Comparison of ENCODE assay signal across 9 cellular contexts in the genomic region with DNA sequence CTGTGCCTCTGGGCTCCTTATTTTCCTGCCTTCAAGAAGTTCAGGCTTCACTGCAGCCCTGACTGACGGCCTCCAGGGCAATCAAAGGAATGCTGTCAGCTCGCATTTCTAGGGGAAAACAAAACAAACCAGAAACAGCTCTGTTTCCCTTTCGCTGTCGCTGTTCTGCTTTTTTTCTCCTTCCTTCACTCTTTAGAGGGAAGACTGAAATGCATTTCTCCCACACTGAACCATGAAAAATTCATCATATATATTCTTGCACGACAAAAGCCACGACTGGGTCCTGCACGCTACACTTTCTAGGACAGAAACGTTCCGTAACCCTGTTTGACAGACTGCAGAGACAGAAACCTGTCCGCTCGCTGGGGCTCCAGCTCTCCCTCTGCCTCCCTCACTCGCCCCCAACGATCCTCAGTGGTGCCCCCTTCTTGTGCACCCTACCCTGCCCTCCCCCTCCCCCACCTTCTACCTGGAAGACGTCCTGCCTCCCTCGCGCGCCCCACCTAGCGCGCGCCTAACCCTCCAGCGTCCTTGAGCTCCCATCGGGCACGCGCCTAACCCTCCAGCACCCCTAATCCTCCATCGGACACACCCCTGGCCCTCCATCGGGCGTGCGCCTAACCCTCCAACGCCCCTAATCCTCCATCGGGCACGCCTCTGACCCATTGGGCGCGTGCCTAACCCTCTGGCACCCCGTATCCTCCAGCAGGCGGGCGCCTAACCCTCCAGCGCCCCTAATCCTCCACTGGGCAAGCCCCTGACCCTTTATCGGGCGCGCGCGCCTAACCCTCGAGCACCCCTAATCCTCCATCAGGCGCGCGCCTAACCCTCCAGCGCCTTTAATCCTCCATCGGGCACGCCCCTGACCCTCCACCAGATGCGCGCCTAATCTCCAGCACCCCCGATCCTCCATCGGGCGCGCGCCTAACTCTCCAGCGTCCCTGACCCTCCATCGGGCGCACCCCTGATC. TPM values are rescaled to one million over a fixed set of nuclear protein-coding genes. Genes with fewer than 3 reads are reported as not detected.
DNase-seq lines count a peak whose midpoint lies in the region; ATAC-seq and TF ChIP-seq lines count a peak whose summit lies in the region.
"Had no signal": no experiment of that assay in that cellular context is flagged by ENCODE, and none has a peak within 500 bp of the region (broad histone marks: within the 10 kb centered on the region; RNA-seq: fewer than 3 reads in every experiment).

No MANE protein-coding gene starts in this region.

- no peaks in the 10 kb centered on the region for H3K9me3 ChIP-seq in prostate gland
- peaks cover 0 to 6% (median 0%) of the 10 kb centered on the region in 3 donors for H3K9me3 ChIP-seq in gastroesophageal sphincter

- H3K36me3 ChIP-seq in prostate gland (no peaks in the 10 kb centered on the region), gastroesophageal sphincter (no peaks in the 10 kb centered on the region)

- POLR2A ChIA-PET in activated CD4-positive, alpha-beta memory T cell treated with anti-CD3 and anti-CD28 coated beads, Interleukin-2, amount 10 ng/mL, durations not matched to agents 7 days and 5 days (lab: Charles Lee) = no interaction called here

- H3K4me1 Mint-ChIP-seq in activated CD4-positive, alpha-beta memory T cell treated with anti-CD3 and anti-CD28 coated beads, Interleukin-2, amount 10 ng/mL, durations not matched to agents 7 days and 5 days = peaks cover 21% of the 10 kb centered on the region
- H3K4me1 Mint-ChIP-seq in glutamatergic neuron (ENCODE audit: low read depth, unreplicated experiment) = no peaks in the 10 kb centered on the region

- DNase-seq in NCI-H510A (lab: John Stamatoyannopoulos, UW) (peak; percentile 8), NCI-H510A treated with DMSO at 0.1 percent for 48 hours (lab: John Stamatoyannopoulos, UW) (no peak), glutamatergic neuron (peak; percentile 32), prostate gland (ENCODE audit: low spot score) (no peak), OCI-M1 (lab: John Stamatoyannopoulos, UW) (no peak)
- no peak for DNase-seq in activated CD4-positive, alpha-beta memory T cell treated with anti-CD3 and anti-CD28 coated beads, Interleukin-2, amount 10 ng/mL, durations not matched to agents 7 days and 5 days

- ATAC-seq in gastroesophageal sphincter (no peak), GM21423 (IDR thresholded peaks at IDR 0.05; ENCODE audit: unreplicated experiment) (no peak)

- peak overlapping the region; percentile 41 for H3K4me3 Mint-ChIP-seq in activated CD4-positive, alpha-beta memory T cell treated with anti-CD3 and anti-CD28 coated beads, Interleukin-2, amount 10 ng/mL, durations not matched to agents 7 days and 5 days
- H3K4me3 Mint-ChIP-seq in glutamatergic neuron (ENCODE audit: unreplicated experiment) = peak overlapping the region; percentile 94

- H3K27ac Mint-ChIP-seq in activated CD4-positive, alpha-beta memory T cell treated with anti-CD3 and anti-CD28 coated beads, Interleukin-2, amount 10 ng/mL, durations not matched to agents 7 days and 5 days = no peak overlapping the region
- H3K27ac Mint-ChIP-seq in glutamatergic neuron (ENCODE audit: unreplicated experiment) = no peak overlapping the region
- H3K27ac Mint-ChIP-seq: CD4-positive, CD25-positive, alpha-beta regulatory T cell had no signal

- no peaks in the 10 kb centered on the region for H3K36me3 Mint-ChIP-seq in activated CD4-positive, alpha-beta memory T cell treated with anti-CD3 and anti-CD28 coated beads, Interleukin-2, amount 10 ng/mL, durations not matched to agents 7 days and 5 days (ENCODE audit: low read depth)
- H3K36me3 Mint-ChIP-seq in glutamatergic neuron (ENCODE audit: unreplicated experiment) = no peaks in the 10 kb centered on the region
- H3K36me3 Mint-ChIP-seq: CD4-positive, CD25-positive, alpha-beta regulatory T cell had no signal

- H3K9me3 Mint-ChIP-seq in activated CD4-positive, alpha-beta memory T cell treated with anti-CD3 and anti-CD28 coated beads, Interleukin-2, amount 10 ng/mL, durations not matched to agents 7 days and 5 days = no peaks in the 10 kb centered on the region
- H3K9me3 Mint-ChIP-seq in glutamatergic neuron (ENCODE audit: unreplicated experiment) = no peaks in the 10 kb centered on the region

- peak overlapping the region; percentile 23 to 35 for H3K4me3 ChIP-seq in prostate gland
- peak overlapping the region in 1 of 2 donors; percentile 14 for H3K4me3 ChIP-seq in gastroesophageal sphincter

- CTCF ChIA-PET in activated CD4-positive, alpha-beta memory T cell treated with anti-CD3 and anti-CD28 coated beads, Interleukin-2, amount 10 ng/mL, durations not matched to agents 7 days and 5 days (lab: Charles Lee) = no interaction called here

- H3K27ac ChIP-seq in prostate gland = no peak overlapping the region
- no peak overlapping the region for H3K27ac ChIP-seq in gastroesophageal sphincter

- intact Hi-C loops in prostate gland (cut with DNase I) = no loop called here

- 56% methylated on average over 59 of the region's 59 CpGs for WGBS in prostate gland
- 33 to 34% methylated on average over 27 to 50 of the region's 59 CpGs for WGBS in gastroesophageal sphincter (ENCODE audit: low coverage in 1 of 2), 2 donors

- no peak for TF ChIP-seq CTCF in glutamatergic neuron (IDR thresholded peaks at IDR 0.05; ENCODE audit: partially characterized antibody, unreplicated experiment)
- no peak for TF ChIP-seq CTCF in prostate gland (IDR thresholded peaks at IDR 0.05)
- TF ChIP-seq CTCF in gastroesophageal sphincter (IDR thresholded peaks at IDR 0.05) = no peak

- peaks cover 47% of the 10 kb centered on the region for H3K27me3 Mint-ChIP-seq in activated CD4-positive, alpha-beta memory T cell treated with anti-CD3 and anti-CD28 coated beads, Interleukin-2, amount 10 ng/mL, durations not matched to agents 7 days and 5 days
- peaks cover 2% of the 10 kb centered on the region for H3K27me3 Mint-ChIP-seq in glutamatergic neuron (ENCODE audit: unreplicated experiment)

- no peaks in the 10 kb centered on the region for H3K27me3 ChIP-seq in prostate gland (replicated peaks; ENCODE audit: insufficient read depth)
- H3K27me3 ChIP-seq in gastroesophageal sphincter = peaks cover 67% of the 10 kb centered on the region

- TF ChIP-seq POLR2A in prostate gland (IDR thresholded peaks at IDR 0.05) = no peak
- no peak for TF ChIP-seq POLR2A in gastroesophageal sphincter (IDR thresholded peaks at IDR 0.05)

- H3K4me1 ChIP-seq in prostate gland (replicated peaks) (no peaks in the 10 kb centered on the region), gastroesophageal sphincter (peaks cover 0 to 9% (median 0%) of the 10 kb centered on the region in 3 donors)

- no peak for TF ChIP-seq EP300 in gastroesophageal sphincter (IDR thresholded peaks at IDR 0.05)

RNA-seq across cellular contexts. Expression of a gene that starts 37.1 kb away (rescaled TPM):
- total RNA-seq in activated CD4-positive, alpha-beta memory T cell treated with anti-CD3 and anti-CD28 coated beads, Interleukin-2, amount 10 ng/mL, durations not matched to agents 7 days and 5 days = not detected
- total RNA-seq in glutamatergic neuron (ENCODE audit: unreplicated experiment) (not detected), prostate gland (under 1 TPM in 1 of 2 donors, not detected in 1; 0.36 TPM), gastroesophageal sphincter (under 1 TPM in 1 of 4 donors, not detected in 3; 0.08 TPM)
- total RNA-seq: CD4-positive, CD25-positive, alpha-beta regulatory T cell had no signal

Comparison
In these comparisons a context has a peak if more than half of its experiments do, and no peak if none do; other contexts are left out.
1. DNase-seq: peak in NCI-H510A (single experiment) and glutamatergic neuron (single experiment); none in NCI-H510A treated with DMSO at 0.1 percent for 48 hours (single experiment), activated CD4-positive, alpha-beta memory T cell treated with anti-CD3 and anti-CD28 coated beads, Interleukin-2, amount 10 ng/mL, durations not matched to agents 7 days and 5 days (single experiment), prostate gland (single experiment) and OCI-M1 (single experiment).